ENCODE assay signal across 27 cellular contexts in genomic region chr6:41459738-41460137, GRCh38.
"Had no signal": no experiment of that assay in that cellular context is flagged by ENCODE, and none has a peak within 500 bp of the region (broad histone marks: within the 10 kb centered on the region; RNA-seq: fewer than 3 reads in every experiment).

No MANE protein-coding gene starts in this region.

- H3K9me3 ChIP-seq: ascending aorta had no signal

- H3K4me1 Mint-ChIP-seq: activated naive CD4-positive, alpha-beta T cell treated with anti-CD3 and anti-CD28 coated beads, Interleukin-2, amount 50 U/mL, for 24 hours; central memory CD8-positive, alpha-beta T cell had no signal

- H3K9me3 Mint-ChIP-seq: activated B cell treated with CpG ODN at 0.5 μM for 24 hours; activated naive CD4-positive, alpha-beta T cell treated with anti-CD3 and anti-CD28 coated beads, Interleukin-2, amount 50 U/mL, for 24 hours; activated naive CD8-positive, alpha-beta T cell treated with anti-CD3 and anti-CD28 coated beads, Interleukin-2, amount 10 ng/mL, durations not matched to agents 7 days and 5 days; activated T-cell treated with anti-CD3 and anti-CD28 coated beads, Interleukin-2, amount 50 U/mL, for 24 hours; activated T-helper 2 cell treated with anti-CD3 and anti-CD28 coated beads, Interferon-gamma antibody, Interleukin-2, Interleukin-4, amounts not matched to agents 10 μg/mL and 5 μg/mL and 100 μg/mL, durations not matched to agents 14 hours and 24 hours and 36 hours; central memory CD8-positive, alpha-beta T cell had no signal

- H3K27ac Mint-ChIP-seq: activated B cell treated with CpG ODN at 0.5 μM for 24 hours; activated CD8-positive, alpha-beta T cell treated with anti-CD3 and anti-CD28 coated beads, Interleukin-2, amount 10 ng/mL, durations not matched to agents 7 days and 5 days; activated naive CD4-positive, alpha-beta T cell treated with anti-CD3 and anti-CD28 coated beads, Interleukin-2, amount 50 U/mL, for 24 hours; activated naive CD8-positive, alpha-beta T cell treated with anti-CD3 and anti-CD28 coated beads, Interleukin-2, amount 10 ng/mL, durations not matched to agents 7 days and 5 days; activated T-cell treated with anti-CD3 and anti-CD28 coated beads, Interleukin-2, amount 50 U/mL, for 24 hours; activated T-helper 2 cell treated with anti-CD3 and anti-CD28 coated beads, Interferon-gamma antibody, Interleukin-2, Interleukin-4, amounts not matched to agents 10 μg/mL and 5 μg/mL and 100 μg/mL, durations not matched to agents 14 hours and 24 hours and 36 hours had no signal

- ATAC-seq: activated CD8-positive, alpha-beta T cell treated with anti-CD3 and anti-CD28 coated beads, Interleukin-2, amount 10 ng/mL, durations not matched to agents 7 days and 5 days; K562 had no signal

- H3K4me1 ChIP-seq: ascending aorta had no signal

- H3K4me3 ChIP-seq: ascending aorta, cardiac muscle cell, K562 had no signal

- H3K36me3 ChIP-seq: ascending aorta, cardiac muscle cell had no signal

- H3K4me3 Mint-ChIP-seq: activated B cell treated with CpG ODN at 0.5 μM for 24 hours; activated CD8-positive, alpha-beta T cell treated with anti-CD3 and anti-CD28 coated beads, Interleukin-2, amount 10 ng/mL, durations not matched to agents 7 days and 5 days; activated naive CD4-positive, alpha-beta T cell treated with anti-CD3 and anti-CD28 coated beads, Interleukin-2, amount 50 U/mL, for 24 hours; activated naive CD8-positive, alpha-beta T cell treated with anti-CD3 and anti-CD28 coated beads, Interleukin-2, amount 10 ng/mL, durations not matched to agents 7 days and 5 days; activated T-cell treated with anti-CD3 and anti-CD28 coated beads, Interleukin-2, amount 50 U/mL, for 24 hours; central memory CD8-positive, alpha-beta T cell had no signal

- H3K27me3 ChIP-seq: ascending aorta, cardiac muscle cell had no signal

- DNase-seq: activated B cell treated with CpG ODN at 0.5 μM for 24 hours; activated CD4-positive, alpha-beta T cell treated with anti-CD3 and anti-CD28 coated beads for 1 hour; activated CD4-positive, alpha-beta T cell treated with anti-CD3 and anti-CD28 coated beads for 48 hours; activated CD8-positive, alpha-beta T cell treated with anti-CD3 and anti-CD28 coated beads, Interleukin-2, amount 10 ng/mL, durations not matched to agents 7 days and 5 days; activated gamma-delta T cell; activated naive CD4-positive, alpha-beta T cell treated with Interleukin-2 at 50 U/mL for 16 hours; activated naive CD8-positive, alpha-beta T cell treated with anti-CD3 and anti-CD28 coated beads, Interleukin-2, amount 10 ng/mL, durations not matched to agents 7 days and 5 days; activated T-cell treated with anti-CD3 and anti-CD28 coated beads, Interleukin-2, amount 50 U/mL, for 24 hours; amygdala; NCI-H1105; NCI-H1417 treated with DMSO at 0.1 percent for 48 hours; NCI-H187 treated with DMSO at 0.1 percent for 48 hours; NCI-H2081; NCI-H345; NK-92 treated with Interleukin-12 subunit alpha and Interleukin-12 subunit beta, amount 100 ng/mL, for 24 hours; Right ventricle myocardium superior; SW 1271; T-helper 1 cell; T-helper 2 cell; T-helper 9 cell had no signal

- H3K36me3 Mint-ChIP-seq: activated naive CD4-positive, alpha-beta T cell treated with anti-CD3 and anti-CD28 coated beads, Interleukin-2, amount 50 U/mL, for 24 hours; activated naive CD8-positive, alpha-beta T cell treated with anti-CD3 and anti-CD28 coated beads, Interleukin-2, amount 10 ng/mL, durations not matched to agents 7 days and 5 days had no signal

- H3K27ac ChIP-seq: ascending aorta, cardiac muscle cell, VCaP had no signal
